15 cellular contexts compared by ENCODE assay signal in genomic region chr18:8116346-8117007, GRCh38.
DNase-seq lines count a peak whose midpoint lies in the region; ATAC-seq, FAIRE-seq and TF ChIP-seq lines count a peak whose summit lies in the region.
"Had no signal": no experiment of that assay in that cellular context is flagged by ENCODE, and none has a peak within 500 bp of the region (broad histone marks: within the 10 kb centered on the region; RNA-seq: fewer than 3 reads in every experiment).

No MANE protein-coding gene starts in this region.

- H3K27me3 ChIP-seq in right cardiac atrium (ENCODE audit: control insufficient read depth, insufficient read depth) = no peaks in the 10 kb centered on the region
- no peaks in the 10 kb centered on the region for H3K27me3 ChIP-seq in astrocyte (ENCODE audit: insufficient read depth, low read length)
- no peaks in the 10 kb centered on the region for H3K27me3 ChIP-seq in HAP-1 (ENCODE audit: low read depth)
- H3K27me3 ChIP-seq: upper lobe of left lung had no signal

- peaks cover 5% of the 10 kb centered on the region for H3K36me3 Mint-ChIP-seq in astrocyte (ENCODE audit: low read depth, unreplicated experiment)
- H3K36me3 Mint-ChIP-seq in activated naive CD4-positive, alpha-beta T cell treated with anti-CD3 and anti-CD28 coated beads for 36 hours (ENCODE audit: low read depth) = no peaks in the 10 kb centered on the region
- H3K36me3 Mint-ChIP-seq: WTC11 had no signal

- in situ Hi-C loops in HAP-1 (cut with MboI; ENCODE audit: low sequenced_read_pairs) = loop anchor here (10.0 kb wide), 1 partner anchor 58 kb away; no protein-coding TSS in a partner anchor

- H3K4me1 ChIP-seq in right cardiac atrium (ENCODE audit: control insufficient read depth, insufficient read depth, low read length) = no peaks in the 10 kb centered on the region
- H3K4me1 ChIP-seq in astrocyte (ENCODE audit: insufficient read depth, low read length) = peaks cover 17% of the 10 kb centered on the region
- H3K4me1 ChIP-seq in HAP-1 = no peaks in the 10 kb centered on the region

- intact Hi-C loops in Right ventricle myocardium inferior (cut with DNase I) (no loop called here), right cardiac atrium (cut with DNase I) (no loop called here)
- intact Hi-C loops in activated naive CD4-positive, alpha-beta T cell treated with anti-CD3 and anti-CD28 coated beads for 36 hours (cut with micrococcal nuclease) = no loop called here

- H3K27ac ChIP-seq in right cardiac atrium (ENCODE audit: low read length) = no peak overlapping the region
- H3K27ac ChIP-seq in astrocyte (ENCODE audit: low read depth, low read length) = peak overlapping the region; percentile 60

- H3K9me3 Mint-ChIP-seq in astrocyte (ENCODE audit: unreplicated experiment) = no peaks in the 10 kb centered on the region
- no peaks in the 10 kb centered on the region for H3K9me3 Mint-ChIP-seq in activated naive CD4-positive, alpha-beta T cell treated with anti-CD3 and anti-CD28 coated beads for 36 hours
- H3K9me3 Mint-ChIP-seq: endodermal cell, WTC11 had no signal

- peak overlapping the region; percentile 42 for H3K4me2 ChIP-seq in astrocyte (ENCODE audit: low read length)

- ATAC-seq in Right ventricle myocardium inferior (no peak), right cardiac atrium (no peak), GM19328 (IDR thresholded peaks at IDR 0.05; ENCODE audit: unreplicated experiment) (no peak)
- ATAC-seq: WTC11 had no signal

- no peak overlapping the region for H3K4me3 ChIP-seq in right cardiac atrium (ENCODE audit: low read length)
- H3K4me3 ChIP-seq in astrocyte (ENCODE audit: insufficient read depth, low read depth, low read length) = no peak overlapping the region
- no peak overlapping the region for H3K4me3 ChIP-seq in HAP-1
- H3K4me3 ChIP-seq: upper lobe of left lung had no signal

- TF ChIP-seq CTCF in astrocyte (IDR thresholded peaks at IDR 0.05; ENCODE audit: insufficient read depth, low read depth, low read length) = no peak

- H2AFZ ChIP-seq in astrocyte (ENCODE audit: low read depth, low read length) = no peak overlapping the region

- DNase-seq in Right ventricle myocardium inferior (ENCODE audit: missing footprints) (peak; percentile 44), right cardiac atrium (no peak), astrocyte (ENCODE audit: low read depth) (peak; percentile 68), hepatic stellate cell (ENCODE audit: low spot score) (peak; percentile 21), SW 1271 (lab: John Stamatoyannopoulos, UW) (no peak), HAP-1 (ENCODE audit: low spot score in 2 of 2) (no peak)
- DNase-seq in activated naive CD4-positive, alpha-beta T cell treated with anti-CD3 and anti-CD28 coated beads for 36 hours = no peak
- DNase-seq: ACHN, endodermal cell, NCI-H1436, NCI-H524 treated with DMSO at 0.1 percent for 48 hours, SIG-M5, upper lobe of left lung had no signal

- no peaks in the 10 kb centered on the region for H3K27me3 Mint-ChIP-seq in astrocyte (ENCODE audit: low read depth, unreplicated experiment)
- no peaks in the 10 kb centered on the region for H3K27me3 Mint-ChIP-seq in activated naive CD4-positive, alpha-beta T cell treated with anti-CD3 and anti-CD28 coated beads for 36 hours (ENCODE audit: low read depth)

- H3K9me3 ChIP-seq in right cardiac atrium (ENCODE audit: control insufficient read depth, low read length) (no peaks in the 10 kb centered on the region), astrocyte (ENCODE audit: insufficient read depth, low read depth, low read length) (no peaks in the 10 kb centered on the region), HAP-1 (no peaks in the 10 kb centered on the region)
- H3K9me3 ChIP-seq: upper lobe of left lung had no signal

- FAIRE-seq in astrocyte (lab: Jason Lieb, UNC) = peak; percentile 63

- peaks cover 8% of the 10 kb centered on the region for H3K4me1 Mint-ChIP-seq in astrocyte (ENCODE audit: low read depth, unreplicated experiment)
- H3K4me1 Mint-ChIP-seq in activated naive CD4-positive, alpha-beta T cell treated with anti-CD3 and anti-CD28 coated beads for 36 hours (ENCODE audit: low read depth) = no peaks in the 10 kb centered on the region
- H3K4me1 Mint-ChIP-seq: endodermal cell, WTC11 had no signal

- H3K4me3 Mint-ChIP-seq in astrocyte (ENCODE audit: unreplicated experiment) = no peak overlapping the region
- no peak overlapping the region for H3K4me3 Mint-ChIP-seq in activated naive CD4-positive, alpha-beta T cell treated with anti-CD3 and anti-CD28 coated beads for 36 hours
- H3K4me3 Mint-ChIP-seq: endodermal cell, WTC11 had no signal

- H3K9ac ChIP-seq in astrocyte (ENCODE audit: low read length) = peak overlapping the region; percentile 5

- no peak overlapping the region for H3K27ac Mint-ChIP-seq in astrocyte (ENCODE audit: unreplicated experiment)
- no peak overlapping the region for H3K27ac Mint-ChIP-seq in activated naive CD4-positive, alpha-beta T cell treated with anti-CD3 and anti-CD28 coated beads for 36 hours
- H3K27ac Mint-ChIP-seq: endodermal cell, WTC11 had no signal

- H3K36me3 ChIP-seq in astrocyte (ENCODE audit: insufficient read depth, low read length) (no peaks in the 10 kb centered on the region), HAP-1 (replicated peaks) (no peaks in the 10 kb centered on the region)
- H3K36me3 ChIP-seq: upper lobe of left lung had no signal

- 91% methylated on average over 2 of the region's 2 CpGs for WGBS in right cardiac atrium

- H4K20me1 ChIP-seq in astrocyte (ENCODE audit: insufficient read depth, low read length) = no peaks in the 10 kb centered on the region

- CTCF ChIA-PET in activated naive CD4-positive, alpha-beta T cell treated with anti-CD3 and anti-CD28 coated beads for 36 hours (lab: Charles Lee) = no interaction called here

- H3K79me2 ChIP-seq in astrocyte (ENCODE audit: insufficient read depth, low read length) = no peaks in the 10 kb centered on the region

Comparison
In these comparisons a context has a peak if more than half of its experiments do, and no peak if none do; other contexts are left out.
1. DNase-seq: peak in Right ventricle myocardium inferior (single experiment), astrocyte (single experiment) and hepatic stellate cell (single experiment); none in right cardiac atrium (0 of 3), SW 1271 (0 of 2), activated naive CD4-positive, alpha-beta T cell treated with anti-CD3 and anti-CD28 coated beads for 36 hours (single experiment) and HAP-1 (0 of 2).